Comparison of ENCODE assay signal across 8 cellular contexts in genomic region chr17:50361561-50362480, GRCh38. TPM values are rescaled to one million over a fixed set of nuclear protein-coding genes. Genes with fewer than 3 reads are reported as not detected.
DNase-seq lines count a peak whose midpoint lies in the region; ATAC-seq and TF ChIP-seq lines count a peak whose summit lies in the region.

No MANE protein-coding gene starts in this region.

- no peaks in the 10 kb centered on the region for H3K9me2 ChIP-seq in SU-DHL-6 (replicated peaks; ENCODE audit: insufficient read depth, low read length)

- DNase-seq in SIG-M5 treated with dmso at 0.1 percent for 504 hours (lab: John Stamatoyannopoulos, UW; ENCODE audit: unreplicated experiment) (peak; percentile 80), SIG-M5 (lab: John Stamatoyannopoulos, UW) (no peak), LHCN-M2 (ENCODE audit: low read depth) (peak; percentile 71), amygdala (lab: John Stamatoyannopoulos, UW) (peak in 30 of 56 donors; percentile 7 to 67 (median 30)), right atrium auricular region (ENCODE audit: low spot score) (peak; percentile 78), sciatic nerve (ENCODE audit: low spot score) (peak; percentile 31)

- H2AFZ ChIP-seq in SU-DHL-6 (ENCODE audit: low read depth, low read length, severe bottlenecking) = no peak overlapping the region

- no peak for TF ChIP-seq POLR2A in GM18505 (IDR thresholded peaks at IDR 0.05; ENCODE audit: borderline replicate concordance, extremely low read depth, insufficient read depth, insufficient read length)

- no peaks in the 10 kb centered on the region for H3K79me2 ChIP-seq in SU-DHL-6 (ENCODE audit: insufficient read depth, low read length)

- H3K27me3 ChIP-seq in SU-DHL-6 (ENCODE audit: low read length) = no peaks in the 10 kb centered on the region
- no peaks in the 10 kb centered on the region for H3K27me3 ChIP-seq in right atrium auricular region

- no peak overlapping the region for H3K4me3 ChIP-seq in SU-DHL-6 (ENCODE audit: insufficient read depth, low read length, poor library complexity, severe bottlenecking)
- no peak overlapping the region for H3K4me3 ChIP-seq in right atrium auricular region

- no peaks in the 10 kb centered on the region for H4K20me1 ChIP-seq in SU-DHL-6 (ENCODE audit: low read depth, low read length)

- 0 out of 2 replicates have a peak, but pooled peaks cover 6% of the 10 kb centered on the region for H3F3A ChIP-seq in SU-DHL-6 (ENCODE audit: insufficient read depth)

- ATAC-seq in sciatic nerve (peak; percentile 59), GM18505 (IDR thresholded peaks at IDR 0.05; ENCODE audit: unreplicated experiment) (no peak)

- TF ChIP-seq CTCF in SU-DHL-6 (IDR thresholded peaks at IDR 0.05; ENCODE audit: insufficient read depth, low read length, poor library complexity, severe bottlenecking) (peak; percentile 84), right atrium auricular region (IDR thresholded peaks at IDR 0.05) (peak; percentile 55 to 80)

- no peak overlapping the region for H3K27ac ChIP-seq in SU-DHL-6 (ENCODE audit: low read depth, low read length)
- no peak overlapping the region for H3K27ac ChIP-seq in right atrium auricular region

- H3K9me3 ChIP-seq in SU-DHL-6 (ENCODE audit: insufficient read depth, low read length) (no peaks in the 10 kb centered on the region), right atrium auricular region (no peaks in the 10 kb centered on the region)

- H3K4me2 ChIP-seq in SU-DHL-6 (ENCODE audit: low read depth, low read length, poor library complexity, severe bottlenecking) = no peak overlapping the region

- intact Hi-C loops in sciatic nerve (cut with DNase I) = no loop called here

- peaks cover 0 to 17% of the 10 kb centered on the region in 2 donors for H3K4me1 ChIP-seq in right atrium auricular region

- no peaks in the 10 kb centered on the region for H3K36me3 ChIP-seq in SU-DHL-6 (ENCODE audit: low read length)
- H3K36me3 ChIP-seq in right atrium auricular region = peaks cover 31% of the 10 kb centered on the region

- H3K9ac ChIP-seq in SU-DHL-6 (ENCODE audit: low read length) = no peak overlapping the region

RNA-seq across cellular contexts. Expression of gene MRPL27, which starts 11.2 kb away (rescaled TPM):
- total RNA-seq in LHCN-M2 (2014; rRNA removed) = 79.4 and 81.1 TPM in 2 replicates
- polyA plus RNA-seq in LHCN-M2 (2012) = 157 TPM
- total RNA-seq in right atrium auricular region = 10 to 100 TPM; 87.1 to 91.0 TPM
- total RNA-seq in sciatic nerve = 41.2 TPM

RNA-seq across cellular contexts. Expression of gene EME1, which starts 11.2 kb away (rescaled TPM):
- 13.9 and 18.1 TPM in 2 replicates for total RNA-seq in LHCN-M2 (2014; rRNA removed)
- 7.2 TPM for polyA plus RNA-seq in LHCN-M2 (2012)
- under 1 TPM in 1 of 2 donors, not detected in 1; 0.33 TPM for total RNA-seq in right atrium auricular region
- total RNA-seq in sciatic nerve = 1.5 TPM

RNA-seq across cellular contexts. Expression of gene XYLT2, which starts 15.9 kb away (rescaled TPM):
- 41.4 and 48.9 TPM in 2 replicates for total RNA-seq in LHCN-M2 (2014; rRNA removed)
- polyA plus RNA-seq in LHCN-M2 (2012) = 24.5 TPM
- total RNA-seq in right atrium auricular region = 10 to 100 TPM; 17.1 to 20.6 TPM
- total RNA-seq in sciatic nerve = 20.0 TPM

RNA-seq across cellular contexts. Expression of gene LRRC59, which starts 35.5 kb away (rescaled TPM):
- 165 and 189 TPM in 2 replicates for total RNA-seq in LHCN-M2 (2014; rRNA removed)
- polyA plus RNA-seq in LHCN-M2 (2012) = 164 TPM
- total RNA-seq in right atrium auricular region = 10 to 100 TPM; 31.7 to 50.6 TPM
- 33.6 TPM for total RNA-seq in sciatic nerve
